Comparison of ENCODE assay signal across 2 cellular contexts in genomic region chr20:59341285-59342016, GRCh38.
A peak's percentile ranks its signal among the peaks of the same experiment; 100 is the strongest.
TF ChIP-seq lines count a peak whose summit lies in the region.
"Not testable (repeated sequence)": the region's sequence is repeated elsewhere in the genome, so short reads cannot be mapped to it uniquely, and the experiment has no call there.

No MANE protein-coding gene starts in this region.

TF ChIP-seq in GM12878, 131 proteins besides CTCF, POLR2A, EP300 and RAD21:
- peak; percentile 29; the same call in 1 of the 2 replicates for TF ChIP-seq NFIC (IDR thresholded peaks at IDR 0.05; ENCODE audit: low read depth, low read length)

TF ChIP-seq in HepG2, 621 proteins besides CTCF, POLR2A, EP300 and RAD21:
- TF ChIP-seq ZNF207 (IDR thresholded peaks at IDR 0.05; ENCODE audit: borderline replicate concordance) (peak; percentile 85; the same call in 1 of the 2 replicates), IKZF1 (IDR thresholded peaks at IDR 0.05) (peak; percentile 86; the same call in 1 of the 2 replicates), PLRG1 (conservative IDR thresholded peaks at IDR 0.05) (peak; percentile 93; the same call in 1 of the 2 replicates), ZFYVE20 (CRISPR knock-in tag; IDR thresholded peaks at IDR 0.05; ENCODE audit: borderline replicate concordance, low read depth) (0 out of 2 replicates have a peak, but pooled peaks have one; percentile 61), ATM (IDR thresholded peaks at IDR 0.05; ENCODE audit: borderline replicate concordance) (peak; percentile 76; the same call in 1 of the 2 replicates), FOXP1 (IDR thresholded peaks at IDR 0.05) (peak; percentile 72), LCORL (IDR thresholded peaks at IDR 0.05) (peak; percentile 67), ZNF282 (IDR thresholded peaks at IDR 0.05; ENCODE audit: partially characterized antibody) (peak; percentile 96), CREB1 (IDR thresholded peaks at IDR 0.05) (peak; percentile 6; the same call in 1 of the 2 replicates), NONO (IDR thresholded peaks at IDR 0.05) (peak; percentile 94; the same call in 1 of the 2 replicates), MNT (IDR thresholded peaks at IDR 0.05) (peak; percentile 64), NBN (conservative IDR thresholded peaks at IDR 0.05) (peak; percentile 95), TRIM22 (IDR thresholded peaks at IDR 0.05) (peak; percentile 93; the same call in 1 of the 2 replicates), PHB2 (IDR thresholded peaks at IDR 0.05; ENCODE audit: partially characterized antibody) (peak; percentile 81), FOXA1 (IDR thresholded peaks at IDR 0.05) (peak; percentile 66)
- not testable (repeated sequence) for TF ChIP-seq FOXP1 (CRISPR knock-in tag; IDR thresholded peaks at IDR 0.05); LCORL (CRISPR knock-in tag; IDR thresholded peaks at IDR 0.05); CREB1 (CRISPR knock-in tag; IDR thresholded peaks at IDR 0.05); NONO (CRISPR knock-in tag; conservative IDR thresholded peaks at IDR 0.05); FOXA1 (CRISPR knock-in tag; IDR thresholded peaks at IDR 0.05)
TF ChIP-seq in HepG2: peak in this region for 15; not testable (repeated sequence) for 606.
